In the genomic region with DNA sequence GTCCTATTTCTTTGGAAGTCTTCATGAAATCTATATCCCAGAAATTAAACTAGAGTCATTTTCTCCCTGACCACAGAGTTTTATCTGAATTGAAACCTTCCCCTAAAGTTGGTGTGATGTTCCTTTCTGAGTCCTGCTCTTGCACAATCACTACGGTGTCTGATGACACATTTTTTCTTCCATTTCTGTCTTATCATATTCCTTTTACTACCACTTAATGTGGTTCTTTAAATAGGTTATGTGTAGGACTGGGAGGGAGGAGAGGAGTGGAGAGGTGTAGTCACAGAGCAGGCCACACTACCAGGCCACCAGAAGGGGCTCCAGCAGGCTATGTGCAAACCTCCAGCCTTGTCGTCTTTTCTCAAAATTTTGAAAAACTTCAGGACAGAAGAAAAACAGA, we compare ENCODE assay signal across 12 cellular contexts. TPM values are rescaled to one million over a fixed set of nuclear protein-coding genes. Genes with fewer than 3 reads are reported as not detected.
A peak's percentile ranks its signal among the peaks of the same experiment; 100 is the strongest.
DNase-seq lines count a peak whose midpoint lies in the region; ATAC-seq, FAIRE-seq and TF ChIP-seq lines count a peak whose summit lies in the region.
"Had no signal": no experiment of that assay in that cellular context is flagged by ENCODE, and none has a peak within 500 bp of the region (broad histone marks: within the 10 kb centered on the region; RNA-seq: fewer than 3 reads in every experiment).

No MANE protein-coding gene starts in this region.

- H3K27me3 ChIP-seq in BJ (ENCODE audit: control insufficient read depth, insufficient read depth, low read length) (no peaks in the 10 kb centered on the region), right atrium auricular region (no peaks in the 10 kb centered on the region)
- H3K27me3 ChIP-seq: upper lobe of left lung had no signal

- H3K27ac Mint-ChIP-seq in activated T-helper 1 cell treated with anti-CD3 and anti-CD28 coated beads, Interleukin-12 subunit alpha, Interleukin-12 subunit beta, Interleukin-2, Interleukin-4 antibody, amounts not matched to agents 30 ng/mL and 10 ng/mL and 1 ng/mL, durations not matched to agents 14 hours and 24 hours and 36 hours = no peak overlapping the region

- H3K4me3 ChIP-seq in BJ (ENCODE audit: low read depth, low read length) = no peak overlapping the region
- H3K4me3 ChIP-seq in right atrium auricular region = no peak overlapping the region
- H3K4me3 ChIP-seq: PC-9, upper lobe of left lung had no signal

- H3K36me3 Mint-ChIP-seq in activated T-helper 1 cell treated with anti-CD3 and anti-CD28 coated beads, Interleukin-12 subunit alpha, Interleukin-12 subunit beta, Interleukin-2, Interleukin-4 antibody, amounts not matched to agents 30 ng/mL and 10 ng/mL and 1 ng/mL, durations not matched to agents 14 hours and 24 hours and 36 hours (ENCODE audit: low read depth) = no peaks in the 10 kb centered on the region

- DNase-seq in BJ (ENCODE audit: low read depth) = peak; percentile 17
- peak; percentile 24 for DNase-seq in HT1080 (ENCODE audit: low read depth)
- DNase-seq in activated T-helper 1 cell treated with anti-CD3 and anti-CD28 coated beads, Interleukin-12 subunit alpha, Interleukin-12 subunit beta, Interleukin-2, Interleukin-4 antibody, amounts not matched to agents 30 ng/mL and 10 ng/mL and 1 ng/mL, durations not matched to agents 14 hours and 24 hours and 36 hours (ENCODE audit: low spot score) = no peak
- DNase-seq in right atrium auricular region (ENCODE audit: low spot score) = no peak
- no peak for DNase-seq in GM12892 (ENCODE audit: insufficient read length)
- DNase-seq: NCI-H2081, PC-9, upper lobe of left lung had no signal

- peaks cover 17% of the 10 kb centered on the region for H3K27me3 Mint-ChIP-seq in activated T-helper 1 cell treated with anti-CD3 and anti-CD28 coated beads, Interleukin-12 subunit alpha, Interleukin-12 subunit beta, Interleukin-2, Interleukin-4 antibody, amounts not matched to agents 30 ng/mL and 10 ng/mL and 1 ng/mL, durations not matched to agents 14 hours and 24 hours and 36 hours (ENCODE audit: insufficient read depth)

- no peak for ATAC-seq in GM18858 (IDR thresholded peaks at IDR 0.05; ENCODE audit: unreplicated experiment)
- ATAC-seq in HG03565 (IDR thresholded peaks at IDR 0.05; ENCODE audit: unreplicated experiment) = no peak
- ATAC-seq in GM19455 (IDR thresholded peaks at IDR 0.05; ENCODE audit: unreplicated experiment) = no peak

- peak overlapping the region; percentile 21 for H3K4me3 Mint-ChIP-seq in activated T-helper 1 cell treated with anti-CD3 and anti-CD28 coated beads, Interleukin-12 subunit alpha, Interleukin-12 subunit beta, Interleukin-2, Interleukin-4 antibody, amounts not matched to agents 30 ng/mL and 10 ng/mL and 1 ng/mL, durations not matched to agents 14 hours and 24 hours and 36 hours

- TF ChIP-seq POLR2A in GM12892 (IDR thresholded peaks at IDR 0.05; ENCODE audit: low read depth, low read length) = no peak

- peaks cover 18% of the 10 kb centered on the region for H3K4me1 Mint-ChIP-seq in activated T-helper 1 cell treated with anti-CD3 and anti-CD28 coated beads, Interleukin-12 subunit alpha, Interleukin-12 subunit beta, Interleukin-2, Interleukin-4 antibody, amounts not matched to agents 30 ng/mL and 10 ng/mL and 1 ng/mL, durations not matched to agents 14 hours and 24 hours and 36 hours (ENCODE audit: low read depth)

- H3K9me3 Mint-ChIP-seq in activated T-helper 1 cell treated with anti-CD3 and anti-CD28 coated beads, Interleukin-12 subunit alpha, Interleukin-12 subunit beta, Interleukin-2, Interleukin-4 antibody, amounts not matched to agents 30 ng/mL and 10 ng/mL and 1 ng/mL, durations not matched to agents 14 hours and 24 hours and 36 hours = no peaks in the 10 kb centered on the region

- POLR2A ChIA-PET in BJ (lab: Charles Lee) = no interaction called here

- CTCF ChIA-PET in BJ (lab: Yijun Ruan, JAX) = interaction anchor here (0.6 to 1.8 kb wide), 8 partner anchors 13 to 433 kb away, joined by 3 to 6 read pairs (median 3); no protein-coding TSS in a partner anchor

- H3K36me3 ChIP-seq in BJ (ENCODE audit: control insufficient read depth, insufficient read depth, low read length) = no peaks in the 10 kb centered on the region
- no peaks in the 10 kb centered on the region for H3K36me3 ChIP-seq in right atrium auricular region
- H3K36me3 ChIP-seq: upper lobe of left lung had no signal

- no peak for TF ChIP-seq CTCF in BJ (IDR thresholded peaks at IDR 0.05; ENCODE audit: insufficient read depth, low read depth, low read length)
- TF ChIP-seq CTCF in right atrium auricular region (IDR thresholded peaks at IDR 0.05) = no peak

- no peaks in the 10 kb centered on the region for H3K9me3 ChIP-seq in right atrium auricular region
- H3K9me3 ChIP-seq: upper lobe of left lung had no signal

- H3K4me1 ChIP-seq in right atrium auricular region = peaks cover 0 to 30% of the 10 kb centered on the region in 2 donors
- H3K4me1 ChIP-seq: upper lobe of left lung had no signal

- intact Hi-C loops in activated T-helper 1 cell treated with anti-CD3 and anti-CD28 coated beads, Interleukin-12 subunit alpha, Interleukin-12 subunit beta, Interleukin-2, Interleukin-4 antibody, amounts not matched to agents 30 ng/mL and 10 ng/mL and 1 ng/mL, durations not matched to agents 14 hours and 24 hours and 36 hours (cut with micrococcal nuclease) = no loop called here

- no peak for FAIRE-seq in GM12892 (lab: Jason Lieb, UNC)
- FAIRE-seq: GM12891 had no signal

- H3K27ac ChIP-seq in right atrium auricular region = peak overlapping the region; percentile 78 to 91
- H3K27ac ChIP-seq: PC-9, upper lobe of left lung had no signal

RNA-seq across cellular contexts. Expression of a gene that starts 39.7 kb away (rescaled TPM):
- polyA plus RNA-seq in BJ (2011; rRNA removed) = 25.2 and 60.2 TPM in 2 replicates
- polyA minus RNA-seq in BJ (2011; rRNA and poly(A)+ RNA removed) = 57.5 and 62.3 TPM in 2 replicates
- 10.3 and 10.4 TPM in 2 replicates for total RNA-seq in HT1080 (2014; rRNA removed; shearing (Covaris generic))
- polyA plus RNA-seq in HT1080 (2015; cell fraction: cytosol; rRNA removed) = 11.3 and 14.1 TPM in 2 replicates
- 26.6 and 27.5 TPM in 2 replicates for polyA plus RNA-seq in HT1080 (2015; cell fraction: nucleus; rRNA removed)
- 107 and 109 TPM in 2 replicates for total RNA-seq in activated T-helper 1 cell treated with anti-CD3 and anti-CD28 coated beads, Interleukin-12 subunit alpha, Interleukin-12 subunit beta, Interleukin-2, Interleukin-4 antibody, amounts not matched to agents 30 ng/mL and 10 ng/mL and 1 ng/mL, durations not matched to agents 14 hours and 24 hours and 36 hours
- 10 to 100 TPM; 41.8 to 62.0 TPM for total RNA-seq in right atrium auricular region
- 15.6 TPM for polyA plus RNA-seq in GM12892 (2012; ENCODE audit: missing spikeins)

Comparison
In these comparisons a context has a peak if more than half of its experiments do, and no peak if none do; other contexts are left out.
1. DNase-seq: peak in BJ (single experiment) and HT1080 (single experiment); none in activated T-helper 1 cell treated with anti-CD3 and anti-CD28 coated beads, Interleukin-12 subunit alpha, Interleukin-12 subunit beta, Interleukin-2, Interleukin-4 antibody, amounts not matched to agents 30 ng/mL and 10 ng/mL and 1 ng/mL, durations not matched to agents 14 hours and 24 hours and 36 hours (single experiment), right atrium auricular region (single experiment) and GM12892 (single experiment).